1 cellular context compared by ENCODE assay signal in the genomic region with DNA sequence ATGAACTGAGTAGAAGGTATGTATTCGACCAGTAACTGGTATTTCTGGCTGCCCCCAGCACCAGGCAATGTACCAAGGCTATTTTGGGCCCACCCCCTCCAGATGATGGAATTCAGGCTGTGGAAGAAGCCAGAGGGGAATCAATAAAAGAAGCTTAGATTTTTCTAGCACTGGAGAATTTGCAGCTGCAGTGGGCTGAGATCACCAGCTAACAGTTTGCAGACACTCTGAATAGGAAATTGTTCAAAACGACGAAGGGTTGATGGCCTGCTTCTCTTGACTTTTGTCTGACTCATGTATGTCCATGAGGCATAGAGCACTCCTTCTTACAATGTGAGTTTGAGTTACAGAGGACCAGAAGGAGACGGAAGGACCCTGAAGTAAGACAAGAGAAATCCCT.
TF ChIP-seq lines count a peak whose summit lies in the region.

No MANE protein-coding gene starts in this region.

TF ChIP-seq in IMR-90, 13 proteins besides CTCF, POLR2A, EP300 and RAD21:
- TF ChIP-seq BHLHE40 (IDR thresholded peaks at IDR 0.05; ENCODE audit: low read depth, low read length) = no peak
- no peak for TF ChIP-seq CHD1 (IDR thresholded peaks at IDR 0.05; ENCODE audit: low read depth, low read length)
- no peak for TF ChIP-seq RFX5 (IDR thresholded peaks at IDR 0.05; ENCODE audit: low read depth, low read length)
- TF ChIP-seq, protein P1, sequence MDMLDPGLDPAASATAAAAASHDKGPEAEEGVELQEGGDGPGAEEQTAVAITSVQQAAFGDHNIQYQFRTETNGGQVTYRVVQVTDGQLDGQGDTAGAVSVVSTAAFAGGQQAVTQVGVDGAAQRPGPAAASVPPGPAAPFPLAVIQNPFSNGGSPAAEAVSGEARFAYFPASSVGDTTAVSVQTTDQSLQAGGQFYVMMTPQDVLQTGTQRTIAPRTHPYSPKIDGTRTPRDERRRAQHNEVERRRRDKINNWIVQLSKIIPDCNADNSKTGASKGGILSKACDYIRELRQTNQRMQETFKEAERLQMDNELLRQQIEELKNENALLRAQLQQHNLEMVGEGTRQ (IDR thresholded peaks at IDR 0.05; ENCODE audit: low read depth, low read length) = no peak
- no peak for TF ChIP-seq NFE2L2 (IDR thresholded peaks at IDR 0.05; ENCODE audit: low read depth, low read length)
- no peak for TF ChIP-seq SMC3 (IDR thresholded peaks at IDR 0.05; ENCODE audit: low read depth, low read length)
- TF ChIP-seq FOS (IDR thresholded peaks at IDR 0.05; ENCODE audit: low read depth, low read length) = no peak
